16 cellular contexts compared by ENCODE assay signal in the genomic region with DNA sequence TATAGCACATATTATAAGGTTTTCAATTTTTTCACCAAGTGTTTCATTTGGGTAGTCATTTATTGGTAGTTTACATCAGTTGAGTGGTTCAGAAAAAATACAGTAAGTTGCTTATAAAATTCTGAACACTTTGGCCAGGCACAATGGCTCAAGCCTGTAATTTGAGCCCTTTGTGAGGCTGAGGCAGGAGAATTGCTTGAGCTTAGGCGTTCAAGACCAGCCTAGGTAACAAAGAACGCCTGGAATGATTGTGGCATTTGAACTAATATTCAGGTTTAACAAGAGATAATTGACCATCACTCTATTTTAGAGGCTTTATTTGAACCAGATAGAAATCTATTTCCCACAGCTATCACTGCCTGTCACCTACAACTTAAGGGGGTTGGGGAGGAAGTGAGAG. TPM values are rescaled to one million over a fixed set of nuclear protein-coding genes. Genes with fewer than 3 reads are reported as not detected.
A peak's percentile ranks its signal among the peaks of the same experiment; 100 is the strongest.
DNase-seq lines count a peak whose midpoint lies in the region; ATAC-seq and TF ChIP-seq lines count a peak whose summit lies in the region.
"Had no signal": no experiment of that assay in that cellular context is flagged by ENCODE, and none has a peak within 500 bp of the region (broad histone marks: within the 10 kb centered on the region; RNA-seq: fewer than 3 reads in every experiment).

No MANE protein-coding gene starts in this region.

- TF ChIP-seq POLR2A in transverse colon (IDR thresholded peaks at IDR 0.05) (no peak), tibial nerve (IDR thresholded peaks at IDR 0.05) (no peak)

- CTCF ChIA-PET in activated CD8-positive, alpha-beta T cell treated with anti-CD3 and anti-CD28 coated beads, Interleukin-2, amount 10 ng/mL, durations not matched to agents 7 days and 5 days (lab: Charles Lee), result interaction anchor here (0.6 to 5.0 kb wide), 9 partner anchors 12 to 475 kb away, joined by 3 to 27 read pairs (median 5); no protein-coding TSS in a partner anchor

- H3K27me3 ChIP-seq in ACC112 (ENCODE audit: insufficient read depth, low read length) (no peaks in the 10 kb centered on the region), SU-DHL-6 (ENCODE audit: low read length) (no peaks in the 10 kb centered on the region), transverse colon (no peaks in the 10 kb centered on the region), tibial nerve (no peaks in the 10 kb centered on the region)
- H3K27me3 ChIP-seq in CD4-positive, CD25-positive, alpha-beta regulatory T cell (ENCODE audit: control insufficient read depth, insufficient read depth, low read length), result no peaks in the 10 kb centered on the region
- H3K27me3 ChIP-seq: MG63 had no signal

- peaks cover 41% of the 10 kb centered on the region for H3F3A ChIP-seq in SU-DHL-6 (ENCODE audit: insufficient read depth)

- H3K36me3 ChIP-seq in ACC112 (ENCODE audit: insufficient read depth, low read length), result peaks cover 52% of the 10 kb centered on the region
- peaks cover 10% of the 10 kb centered on the region for H3K36me3 ChIP-seq in CD4-positive, CD25-positive, alpha-beta regulatory T cell (ENCODE audit: control insufficient read depth, insufficient read depth, low read length)
- H3K36me3 ChIP-seq in SU-DHL-6 (ENCODE audit: low read length), result peaks cover 18% of the 10 kb centered on the region; the same call in 1 of the 2 replicates
- peaks cover 0 to 17% (median 6%) of the 10 kb centered on the region in 4 donors for H3K36me3 ChIP-seq in transverse colon
- peaks cover 0 to 14% (median 0%) of the 10 kb centered on the region in 3 donors for H3K36me3 ChIP-seq in tibial nerve

- H3K4me2 ChIP-seq in SU-DHL-6 (ENCODE audit: low read depth, low read length, poor library complexity, severe bottlenecking), result peak overlapping the region; percentile 62

- H3K4me1 Mint-ChIP-seq in CD4-positive, CD25-positive, alpha-beta regulatory T cell, result peaks cover 30 to 77% (median 55%) of the 10 kb centered on the region in 4 donors
- H3K4me1 Mint-ChIP-seq in activated CD8-positive, alpha-beta T cell treated with anti-CD3 and anti-CD28 coated beads, Interleukin-2, amount 10 ng/mL, durations not matched to agents 7 days and 5 days (ENCODE audit: low read depth), result peaks cover 73% of the 10 kb centered on the region

- no peaks in the 10 kb centered on the region for H3K27me3 Mint-ChIP-seq in CD4-positive, CD25-positive, alpha-beta regulatory T cell
- no peaks in the 10 kb centered on the region for H3K27me3 Mint-ChIP-seq in activated CD8-positive, alpha-beta T cell treated with anti-CD3 and anti-CD28 coated beads, Interleukin-2, amount 10 ng/mL, durations not matched to agents 7 days and 5 days (ENCODE audit: low read depth)

- peak overlapping the region; percentile 63 for H3K4me3 ChIP-seq in ACC112 (ENCODE audit: low read depth, low read length)
- peak overlapping the region; percentile 16 for H3K4me3 ChIP-seq in CD4-positive, CD25-positive, alpha-beta regulatory T cell (ENCODE audit: low read depth, low read length)
- H3K4me3 ChIP-seq in SU-DHL-6 (ENCODE audit: insufficient read depth, low read length, poor library complexity, severe bottlenecking), result peak overlapping the region; percentile 6
- peak overlapping the region; percentile 32 for H3K4me3 ChIP-seq in fibroblast of pulmonary artery (replicated peaks; ENCODE audit: low read depth, low read length)
- no peak overlapping the region for H3K4me3 ChIP-seq in transverse colon
- no peak overlapping the region for H3K4me3 ChIP-seq in tibial nerve
- H3K4me3 ChIP-seq: lower lobe of right lung, MG63, thoracic aorta had no signal

- intact Hi-C loops in transverse colon (cut with DNase I; ENCODE audit: low total_unique reads), result no loop called here

- H3K4me1 ChIP-seq in ACC112 (ENCODE audit: control insufficient read depth, insufficient read depth, low read length, unreplicated experiment), result peaks cover 92% of the 10 kb centered on the region
- H3K4me1 ChIP-seq in CD4-positive, CD25-positive, alpha-beta regulatory T cell (ENCODE audit: control insufficient read depth, insufficient read depth, low read length, poor library complexity, severe bottlenecking), result peaks cover 26% of the 10 kb centered on the region
- peaks cover 3 to 73% (median 26%) of the 10 kb centered on the region in 4 donors for H3K4me1 ChIP-seq in transverse colon
- peaks cover 0 to 46% (median 7%) of the 10 kb centered on the region in 4 donors for H3K4me1 ChIP-seq in tibial nerve

- H3K9me3 Mint-ChIP-seq in CD4-positive, CD25-positive, alpha-beta regulatory T cell, result no peaks in the 10 kb centered on the region
- H3K9me3 Mint-ChIP-seq in activated CD8-positive, alpha-beta T cell treated with anti-CD3 and anti-CD28 coated beads, Interleukin-2, amount 10 ng/mL, durations not matched to agents 7 days and 5 days (ENCODE audit: insufficient read depth), result no peaks in the 10 kb centered on the region

- H3K9me3 ChIP-seq in CD4-positive, CD25-positive, alpha-beta regulatory T cell (ENCODE audit: control insufficient read depth in 2 of 2, low read length in 2 of 2), result no peaks in the 10 kb centered on the region
- H3K9me3 ChIP-seq in SU-DHL-6 (ENCODE audit: insufficient read depth, low read length), result no peaks in the 10 kb centered on the region
- H3K9me3 ChIP-seq in transverse colon, result no peaks in the 10 kb centered on the region
- no peaks in the 10 kb centered on the region for H3K9me3 ChIP-seq in tibial nerve
- H3K9me3 ChIP-seq: lower lobe of right lung, MG63, thoracic aorta had no signal

- TF ChIP-seq EP300 in transverse colon (IDR thresholded peaks at IDR 0.05; ENCODE audit: low read depth), result no peak
- TF ChIP-seq EP300 in tibial nerve (IDR thresholded peaks at IDR 0.05), result no peak

- in situ Hi-C loops in transverse colon (cut with MboI; ENCODE audit: low pct_ligation_motif_present in 1 of 4, low pct_unique_long_range_greater_than_20kb in 1 of 4, low sequenced_read_pairs in 3 of 4), result no loop called here

- H3K36me3 Mint-ChIP-seq in CD4-positive, CD25-positive, alpha-beta regulatory T cell, result peaks cover 10% of the 10 kb centered on the region
- H3K36me3 Mint-ChIP-seq in activated CD8-positive, alpha-beta T cell treated with anti-CD3 and anti-CD28 coated beads, Interleukin-2, amount 10 ng/mL, durations not matched to agents 7 days and 5 days (ENCODE audit: low read depth), result peaks cover 25% of the 10 kb centered on the region

- no peak overlapping the region for H2AFZ ChIP-seq in ACC112 (ENCODE audit: low read length, unreplicated experiment)
- no peak overlapping the region for H2AFZ ChIP-seq in SU-DHL-6 (ENCODE audit: low read depth, low read length, severe bottlenecking)

- H3K9me2 ChIP-seq in SU-DHL-6 (replicated peaks; ENCODE audit: insufficient read depth, low read length), result no peaks in the 10 kb centered on the region

- H3K27ac ChIP-seq in ACC112 (ENCODE audit: low read depth, low read length), result peak overlapping the region; percentile 85
- no peak overlapping the region for H3K27ac ChIP-seq in CD4-positive, CD25-positive, alpha-beta regulatory T cell (ENCODE audit: insufficient read depth, low read length, poor library complexity, severe bottlenecking)
- H3K27ac ChIP-seq in SU-DHL-6 (ENCODE audit: low read depth, low read length), result peak overlapping the region; percentile 64; the same call in 1 of the 2 replicates
- no peak overlapping the region for H3K27ac ChIP-seq in transverse colon
- no peak overlapping the region for H3K27ac ChIP-seq in tibial nerve
- H3K27ac ChIP-seq: C4-2B, lower lobe of right lung, thoracic aorta had no signal

- POLR2A ChIA-PET in activated CD8-positive, alpha-beta T cell treated with anti-CD3 and anti-CD28 coated beads, Interleukin-2, amount 10 ng/mL, durations not matched to agents 7 days and 5 days (lab: Charles Lee), result no interaction called here

- H3K27ac Mint-ChIP-seq in CD4-positive, CD25-positive, alpha-beta regulatory T cell, result peak overlapping the region in 1 of 3 donors; percentile 55
- no peak overlapping the region for H3K27ac Mint-ChIP-seq in activated CD8-positive, alpha-beta T cell treated with anti-CD3 and anti-CD28 coated beads, Interleukin-2, amount 10 ng/mL, durations not matched to agents 7 days and 5 days

- 89% methylated on average over 2 of the region's 2 CpGs; no CpG with 5 or more reads in 1 of the 2 donors for WGBS in transverse colon (ENCODE audit: low coverage in 1 of 2), 2 donors
- 93% methylated on average over 2 of the region's 2 CpGs for WGBS in tibial nerve, 2 donors

- ATAC-seq in CD4-positive, CD25-positive, alpha-beta regulatory T cell (ENCODE audit: low read depth in 2 of 2), result no peak
- ATAC-seq in activated CD8-positive, alpha-beta T cell treated with anti-CD3 and anti-CD28 coated beads, Interleukin-2, amount 10 ng/mL, durations not matched to agents 7 days and 5 days, result no peak
- no peak for ATAC-seq in SK-N-SH treated with all-trans-retinoic acid at 6 μM for 48 hours
- ATAC-seq: lower lobe of right lung had no signal

- no peak for TF ChIP-seq CTCF in SU-DHL-6 (IDR thresholded peaks at IDR 0.05; ENCODE audit: insufficient read depth, low read length, poor library complexity, severe bottlenecking)
- no peak for TF ChIP-seq CTCF in fibroblast of pulmonary artery (IDR thresholded peaks at IDR 0.05; ENCODE audit: low read length, missing control alignments)
- TF ChIP-seq CTCF in transverse colon (IDR thresholded peaks at IDR 0.05), result no peak
- no peak for TF ChIP-seq CTCF in tibial nerve (IDR thresholded peaks at IDR 0.05)

- DNase-seq in CD4-positive, CD25-positive, alpha-beta regulatory T cell, result no peak
- DNase-seq in fibroblast of pulmonary artery (ENCODE audit: low read depth) (no peak), transverse colon (no peak), tibial nerve (ENCODE audit: low spot score in 2 of 2) (no peak)
- no peak for DNase-seq in activated CD8-positive, alpha-beta T cell treated with anti-CD3 and anti-CD28 coated beads, Interleukin-2, amount 10 ng/mL, durations not matched to agents 7 days and 5 days
- DNase-seq: activated CD4-positive, alpha-beta T cell treated with anti-CD3 and anti-CD28 coated beads for 1 hour; DND-41; lower lobe of right lung; MG63; NCI-H2029; stimulated activated CD4-positive, alpha-beta T cell treated with anti-CD3 and anti-CD28 coated beads, Interleukin-2, amount 100 ng/mL, for 24 hours had no signal

- H4K20me1 ChIP-seq in SU-DHL-6 (ENCODE audit: low read depth, low read length), result peaks cover 62% of the 10 kb centered on the region

- no peak overlapping the region for H3K4me3 Mint-ChIP-seq in CD4-positive, CD25-positive, alpha-beta regulatory T cell
- H3K4me3 Mint-ChIP-seq in activated CD8-positive, alpha-beta T cell treated with anti-CD3 and anti-CD28 coated beads, Interleukin-2, amount 10 ng/mL, durations not matched to agents 7 days and 5 days, result no peak overlapping the region

- no peak overlapping the region for H3K9ac ChIP-seq in SU-DHL-6 (ENCODE audit: low read length)

- H3K79me2 ChIP-seq in ACC112 (ENCODE audit: control insufficient read depth, insufficient read depth, low read length, unreplicated experiment), result peaks cover 99% of the 10 kb centered on the region
- H3K79me2 ChIP-seq in SU-DHL-6 (ENCODE audit: insufficient read depth, low read length), result peaks cover 87% of the 10 kb centered on the region

RNA-seq across cellular contexts. Expression of a gene that starts 22.7 kb away (rescaled TPM):
- total RNA-seq in CD4-positive, CD25-positive, alpha-beta regulatory T cell, result 123 TPM
- 10 to 100 TPM; 48.2 to 62.3 (median 57.5) TPM for polyA plus RNA-seq in CD4-positive, CD25-positive, alpha-beta regulatory T cell
- total RNA-seq in activated CD8-positive, alpha-beta T cell treated with anti-CD3 and anti-CD28 coated beads, Interleukin-2, amount 10 ng/mL, durations not matched to agents 7 days and 5 days, result 100 to 1,000 TPM; 119 to 132 TPM
- 100 to 1,000 TPM in 2 of 4 donors, 10 to 100 TPM in 2; 27.9 to 103 (median 76.1) TPM for total RNA-seq in transverse colon
- 10 to 100 TPM; 37.9 to 80.4 (median 59.4) TPM for total RNA-seq in tibial nerve

RNA-seq across cellular contexts. Expression of a gene that starts 44.2 kb away (rescaled TPM):
- 3.9 TPM for total RNA-seq in CD4-positive, CD25-positive, alpha-beta regulatory T cell
- 1 to 10 TPM; 3.9 to 4.7 (median 4.2) TPM for polyA plus RNA-seq in CD4-positive, CD25-positive, alpha-beta regulatory T cell
- total RNA-seq in activated CD8-positive, alpha-beta T cell treated with anti-CD3 and anti-CD28 coated beads, Interleukin-2, amount 10 ng/mL, durations not matched to agents 7 days and 5 days, result 1 to 10 TPM; 6.4 to 6.5 TPM
- total RNA-seq in transverse colon, result 1 to 10 TPM in 2 of 4 donors, under 1 TPM in 1, not detected in 1; 0.20 to 5.1 (median 3.8) TPM
- total RNA-seq in tibial nerve, result 10 to 100 TPM in 2 of 4 donors, 1 to 10 TPM in 2; 6.3 to 14.4 (median 10.2) TPM

Comparison
In these comparisons a context has a peak if more than half of its experiments do, and no peak if none do; other contexts are left out.
1. H3K27ac ChIP-seq: peak in ACC112 (single experiment) and SU-DHL-6 (single experiment); none in CD4-positive, CD25-positive, alpha-beta regulatory T cell (single experiment), transverse colon (0 of 4) and tibial nerve (0 of 4).
2. H3K4me3 ChIP-seq: peak in ACC112 (single experiment), CD4-positive, CD25-positive, alpha-beta regulatory T cell (single experiment), SU-DHL-6 (single experiment) and fibroblast of pulmonary artery (single experiment); none in transverse colon (0 of 4) and tibial nerve (0 of 4).